8 cellular contexts compared by ENCODE assay signal in the genomic region with DNA sequence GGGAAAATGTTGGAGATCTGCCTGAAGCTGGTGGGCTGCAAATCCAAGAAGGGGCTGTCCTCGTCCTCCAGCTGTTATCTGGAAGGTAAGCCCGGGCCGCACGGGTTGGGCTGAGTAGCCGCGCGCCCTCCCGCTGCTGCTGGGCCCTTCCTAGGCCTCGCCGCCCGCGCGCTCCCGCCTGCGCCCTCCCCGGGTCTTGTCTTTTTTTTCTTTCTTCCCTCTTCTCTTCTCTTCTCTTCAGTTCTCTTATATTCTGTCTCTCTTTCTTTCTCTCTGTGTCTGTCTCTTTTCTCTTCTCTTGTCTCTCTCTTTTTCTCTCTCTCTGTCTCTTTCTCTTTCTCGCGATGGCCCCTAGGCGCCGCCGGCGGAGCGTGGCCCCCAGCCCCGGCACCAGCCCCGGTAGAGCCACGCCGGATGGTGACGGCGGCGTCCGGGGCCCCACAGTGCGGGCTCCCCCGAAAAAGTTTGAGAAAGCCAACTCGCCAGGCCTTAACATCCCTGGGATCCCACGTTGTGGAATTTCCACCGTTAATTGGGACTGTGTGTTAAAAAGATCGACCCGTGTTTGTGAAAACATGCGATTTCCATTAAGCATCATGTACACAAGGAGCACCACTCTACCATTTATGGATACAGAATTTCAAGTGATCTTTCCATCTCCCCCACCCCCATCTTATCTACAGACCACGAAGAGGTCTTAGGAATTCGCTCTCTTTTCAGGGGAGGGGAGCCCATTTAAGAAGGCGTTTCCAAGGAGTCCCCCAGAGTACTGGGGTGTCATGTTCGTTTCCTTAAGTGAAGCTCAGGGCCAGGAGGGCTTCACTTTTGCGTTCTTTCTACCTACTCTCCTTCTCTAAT. TPM values are rescaled to one million over a fixed set of nuclear protein-coding genes. Genes with fewer than 3 reads are reported as not detected.
DNase-seq lines count a peak whose midpoint lies in the region; ATAC-seq lines count a peak whose summit lies in the region.

No MANE protein-coding gene starts in this region.

- H3K27ac ChIP-seq in ACC112 (ENCODE audit: low read depth, low read length) = peak overlapping the region; percentile 95

- H3K4me3 ChIP-seq in ACC112 (ENCODE audit: low read depth, low read length) = peak overlapping the region; percentile 96

- H3K79me2 ChIP-seq in ACC112 (ENCODE audit: control insufficient read depth, insufficient read depth, low read length, unreplicated experiment) = peaks cover 73% of the 10 kb centered on the region

- H2AFZ ChIP-seq in ACC112 (ENCODE audit: low read length, unreplicated experiment) = peak overlapping the region; percentile 57

- H3K4me1 ChIP-seq in ACC112 (ENCODE audit: control insufficient read depth, insufficient read depth, low read length, unreplicated experiment) = peaks cover 38% of the 10 kb centered on the region

- no peaks in the 10 kb centered on the region for H3K36me3 Mint-ChIP-seq in T-cell

- POLR2A ChIA-PET in T-cell (lab: Charles Lee) = no interaction called here

- peak overlapping the region; percentile 87 to 97 (median 96) for H3K4me3 Mint-ChIP-seq in T-cell

- DNase-seq in T-cell (peak in 27 of 34 experiments; percentile 2 to 34 (median 15)), cerebellum (ENCODE audit: low spot score) (peak; percentile 40), left lobe of liver (ENCODE audit: low spot score) (no peak)
- DNase-seq in stimulated activated CD4-positive, alpha-beta T cell treated with anti-CD3 and anti-CD28 coated beads, TNF-alpha, amount 100 ng/mL, for 24 hours (ENCODE audit: low read depth in 3 of 3) = peak in 2 of 3 experiments; percentile 14 to 40

- no peaks in the 10 kb centered on the region for H3K36me3 ChIP-seq in ACC112 (ENCODE audit: insufficient read depth, low read length)

- no peaks in the 10 kb centered on the region for H3K27me3 Mint-ChIP-seq in T-cell

- peaks cover 51 to 62% (median 52%) of the 10 kb centered on the region in 3 donors for H3K4me1 Mint-ChIP-seq in T-cell

- CTCF ChIA-PET in T-cell (lab: Charles Lee) = interaction anchor here in 1 of 2 donors (0.5 to 0.6 kb wide), 2 partner anchors 30 to 1519 kb away, joined by 3 read pairs; a partner anchor contains a TSS

- H3K27ac Mint-ChIP-seq in T-cell = peak overlapping the region in 1 of 2 donors; percentile 84

- no peaks in the 10 kb centered on the region for H3K27me3 ChIP-seq in ACC112 (ENCODE audit: insufficient read depth, low read length)

- peak; percentile 39 for ATAC-seq in GM18511 (IDR thresholded peaks at IDR 0.05; ENCODE audit: unreplicated experiment)
- peak; percentile 24 for ATAC-seq in HG03442 (IDR thresholded peaks at IDR 0.05; ENCODE audit: unreplicated experiment)
- ATAC-seq in T-cell (replicated peaks in 1 of 4) = peak; percentile 34 to 50 (median 48)
- ATAC-seq in left lobe of liver = peak; percentile 17
- ATAC-seq in GM18519 (IDR thresholded peaks at IDR 0.05; ENCODE audit: low FRiP score, unreplicated experiment) = no peak

- no peaks in the 10 kb centered on the region for H3K9me3 Mint-ChIP-seq in T-cell

RNA-seq across cellular contexts. Expression of a gene that starts 0.6 kb away (rescaled TPM):
- total RNA-seq in T-cell (10 to 100 TPM; 33.3 to 40.0 (median 37.7) TPM), cerebellum (35.7 TPM), left lobe of liver (27.1 TPM)
